ENCODE assay signal across 8 cellular contexts in genomic region chr7:6447589-6448210, GRCh38. TPM values are rescaled to one million over a fixed set of nuclear protein-coding genes. Genes with fewer than 3 reads are reported as not detected.
DNase-seq lines count a peak whose midpoint lies in the region; ATAC-seq and TF ChIP-seq lines count a peak whose summit lies in the region.

TSS of gene DAGLB (minus strand) at chr7:6447954. CDS start at chr7:6447842, 112 bp downstream.

- peak within 1 kb of the TSS; percentile 95 for H3K27ac Mint-ChIP-seq in Caco-2 (ENCODE audit: unreplicated experiment)
- peak within 1 kb of the TSS; percentile 91 for H3K27ac Mint-ChIP-seq in activated CD8-positive, alpha-beta memory T cell treated with anti-CD3 and anti-CD28 coated beads, Interleukin-2, amount 10 ng/mL, durations not matched to agents 7 days and 5 days

- peak within 1 kb of the TSS; percentile 87 to 95 for H3K4ac ChIP-seq in mesenchymal stem cell (ENCODE audit: low read depth in 1 of 2, low read length in 2 of 2)

- peaks cover 16% of the 10 kb centered on the region for H3K4me1 Mint-ChIP-seq in Caco-2 (ENCODE audit: low read depth, unreplicated experiment)
- peaks cover 31% of the 10 kb centered on the region for H3K4me1 Mint-ChIP-seq in activated CD8-positive, alpha-beta memory T cell treated with anti-CD3 and anti-CD28 coated beads, Interleukin-2, amount 10 ng/mL, durations not matched to agents 7 days and 5 days

- H2BK15ac ChIP-seq in mesenchymal stem cell (ENCODE audit: low read depth, poor library complexity, severe bottlenecking): peak within 1 kb of the TSS; percentile 49

- no peaks in the 10 kb centered on the region for H3K27me3 Mint-ChIP-seq in Caco-2 (ENCODE audit: insufficient read depth, unreplicated experiment)
- H3K27me3 Mint-ChIP-seq in activated CD8-positive, alpha-beta memory T cell treated with anti-CD3 and anti-CD28 coated beads, Interleukin-2, amount 10 ng/mL, durations not matched to agents 7 days and 5 days: no peaks in the 10 kb centered on the region

- H3K36me3 ChIP-seq in Caco-2 (ENCODE audit: control insufficient read depth, insufficient read depth, low read length): 0 out of 2 replicates have a peak, but pooled peaks cover 3% of the 10 kb centered on the region
- peaks cover 31% of the 10 kb centered on the region for H3K36me3 ChIP-seq in HUES48 (ENCODE audit: control insufficient read depth, insufficient read depth, low read length)
- H3K36me3 ChIP-seq in NT2/D1 (ENCODE audit: insufficient read depth, insufficient read length, low read length): peaks cover 39% of the 10 kb centered on the region
- no peaks in the 10 kb centered on the region for H3K36me3 ChIP-seq in endocrine pancreas (ENCODE audit: control insufficient read depth, insufficient read depth, low read length)
- peaks cover 8 to 21% of the 10 kb centered on the region in 2 experiments for H3K36me3 ChIP-seq in mesenchymal stem cell (ENCODE audit: control insufficient read depth in 1 of 2, insufficient read depth in 2 of 2, low read depth in 1 of 2, low read length in 2 of 2)

- H2BK5ac ChIP-seq in mesenchymal stem cell (ENCODE audit: low read depth, low read length, poor library complexity, severe bottlenecking): peak within 1 kb of the TSS; percentile 36

- H3K9me3 ChIP-seq in Caco-2: no peaks in the 10 kb centered on the region
- no peaks in the 10 kb centered on the region for H3K9me3 ChIP-seq in HUES48 (ENCODE audit: control insufficient read depth, insufficient read depth, low read length)
- no peaks in the 10 kb centered on the region for H3K9me3 ChIP-seq in NT2/D1 (ENCODE audit: insufficient read depth, low read length)
- H3K9me3 ChIP-seq in endocrine pancreas (ENCODE audit: control insufficient read depth, low read length): no peaks in the 10 kb centered on the region
- H3K9me3 ChIP-seq in mesenchymal stem cell (ENCODE audit: control insufficient read depth, low read length): no peaks in the 10 kb centered on the region

- H3K18ac ChIP-seq in mesenchymal stem cell (ENCODE audit: low read depth in 1 of 2, low read length in 2 of 2): peak within 1 kb of the TSS; percentile 77 to 93

- H2AK5ac ChIP-seq in mesenchymal stem cell (ENCODE audit: low read length, severe bottlenecking): no peak within 1 kb of the TSS

- no TSS peak for BruUV-seq in Caco-2 (replicated peaks; lab: Mats Ljungman, UMichigan)

- H3K9me3 Mint-ChIP-seq in Caco-2 (ENCODE audit: unreplicated experiment): no peaks in the 10 kb centered on the region
- no peaks in the 10 kb centered on the region for H3K9me3 Mint-ChIP-seq in activated CD8-positive, alpha-beta memory T cell treated with anti-CD3 and anti-CD28 coated beads, Interleukin-2, amount 10 ng/mL, durations not matched to agents 7 days and 5 days (ENCODE audit: low read depth)

- H3K4me1 ChIP-seq in Caco-2 (no peaks in the 10 kb centered on the region), HUES48 (ENCODE audit: control insufficient read depth, insufficient read depth, low read length) (no peaks in the 10 kb centered on the region), NT2/D1 (ENCODE audit: insufficient read depth, insufficient read length) (peaks cover 4% of the 10 kb centered on the region), endocrine pancreas (ENCODE audit: control insufficient read depth, insufficient read depth, low read length) (no peaks in the 10 kb centered on the region), mesenchymal stem cell (ENCODE audit: control insufficient read depth, insufficient read depth, low read depth, low read length) (peaks cover 17% of the 10 kb centered on the region)

- H3K14ac ChIP-seq in mesenchymal stem cell (ENCODE audit: low read length in 2 of 2): peak within 1 kb of the TSS in 1 of 2 experiments; percentile 94

- intact Hi-C loops in Caco-2 (cut with micrococcal nuclease; ENCODE audit: unreplicated experiment): no loop called here

- DNase-seq in Caco-2 (peak; percentile 93 to 96), NT2/D1 (ENCODE audit: low read depth, low spot score) (peak; percentile 96), mesenchymal stem cell (peak; percentile 90)
- peak; percentile 95 for DNase-seq in activated CD8-positive, alpha-beta memory T cell treated with anti-CD3 and anti-CD28 coated beads, Interleukin-2, amount 10 ng/mL, durations not matched to agents 7 days and 5 days
- DNase-seq in stimulated activated CD8-positive, alpha-beta memory T cell treated with anti-CD3 and anti-CD28 coated beads, Interleukin-12 subunit alpha, Interleukin-12 subunit beta, amount 100 ng/mL, for 24 hours (ENCODE audit: extremely low read depth): peak; percentile 86

- H2BK12ac ChIP-seq in mesenchymal stem cell (ENCODE audit: low read length in 2 of 2): peak within 1 kb of the TSS in 1 of 2 experiments; percentile 91

- peak within 1 kb of the TSS; percentile 65 for H4K8ac ChIP-seq in mesenchymal stem cell (ENCODE audit: low read length)

- H3K23ac ChIP-seq in mesenchymal stem cell (ENCODE audit: low read length in 2 of 2): peak within 1 kb of the TSS in 1 of 2 experiments; percentile 91

- H3K4me3 ChIP-seq in Caco-2 (ENCODE audit: low read depth, low read length) (peak within 1 kb of the TSS; percentile 97), HUES48 (ENCODE audit: low read depth, low read length) (peak within 1 kb of the TSS; percentile 93), NT2/D1 (ENCODE audit: insufficient read length, low read depth) (peak within 1 kb of the TSS; percentile 99), endocrine pancreas (ENCODE audit: control insufficient read depth, insufficient read depth, low read length) (peak within 1 kb of the TSS; percentile 71), mesenchymal stem cell (ENCODE audit: insufficient read depth in 1 of 2, low read depth in 1 of 2, low read length in 2 of 2) (peak within 1 kb of the TSS; percentile 94 to 98)

- no peak for TF ChIP-seq CTCF in Caco-2 (IDR thresholded peaks at IDR 0.05; ENCODE audit: insufficient read depth in 1 of 2, low read depth in 1 of 2, low read length in 1 of 2, severe bottlenecking in 1 of 2, unreplicated experiment in 1 of 2)

- peak within 1 kb of the TSS; percentile 86 for H3K4me3 Mint-ChIP-seq in Caco-2 (ENCODE audit: unreplicated experiment)
- peak within 1 kb of the TSS; percentile 94 for H3K4me3 Mint-ChIP-seq in activated CD8-positive, alpha-beta memory T cell treated with anti-CD3 and anti-CD28 coated beads, Interleukin-2, amount 10 ng/mL, durations not matched to agents 7 days and 5 days

- peak within 1 kb of the TSS; percentile 99 for H2AFZ ChIP-seq in mesenchymal stem cell (ENCODE audit: low read depth, low read length)

- CTCF ChIA-PET in Caco-2 (lab: Charles Lee): interaction anchor here (0.6 kb wide), 1 partner anchor 26 kb away, joined by 3 read pairs; no protein-coding TSS in a partner anchor
- CTCF ChIA-PET in activated CD8-positive, alpha-beta memory T cell treated with anti-CD3 and anti-CD28 coated beads, Interleukin-2, amount 10 ng/mL, durations not matched to agents 7 days and 5 days (lab: Charles Lee): interaction anchor here (0.6 to 1.6 kb wide), 13 partner anchors 8 to 1530 kb away, joined by 3 to 7 read pairs (median 4); no protein-coding TSS in a partner anchor

- no peaks in the 10 kb centered on the region for H3K27me3 ChIP-seq in Caco-2 (replicated peaks; ENCODE audit: control insufficient read depth, insufficient read depth, low read length)
- H3K27me3 ChIP-seq in HUES48 (ENCODE audit: control insufficient read depth, insufficient read depth, low read length): no peaks in the 10 kb centered on the region
- no peaks in the 10 kb centered on the region for H3K27me3 ChIP-seq in NT2/D1 (ENCODE audit: insufficient read depth, insufficient read length)
- no peaks in the 10 kb centered on the region for H3K27me3 ChIP-seq in endocrine pancreas (ENCODE audit: control insufficient read depth, insufficient read depth, low read length)
- H3K27me3 ChIP-seq in mesenchymal stem cell (ENCODE audit: control insufficient read depth in 1 of 2, insufficient read depth in 1 of 2, low read length in 2 of 2): no peaks in the 10 kb centered on the region

- POLR2A ChIA-PET in Caco-2 (lab: Charles Lee): interaction anchor here (0.7 kb wide), 2 partner anchors 40 to 589 kb away, joined by 3 to 10 read pairs; no protein-coding TSS in a partner anchor

- peak; percentile 80 for ATAC-seq in GM21423 (IDR thresholded peaks at IDR 0.05; ENCODE audit: unreplicated experiment)
- ATAC-seq in activated CD8-positive, alpha-beta memory T cell treated with anti-CD3 and anti-CD28 coated beads, Interleukin-2, amount 10 ng/mL, durations not matched to agents 7 days and 5 days: peak; percentile 95

- H4K91ac ChIP-seq in mesenchymal stem cell (ENCODE audit: low read length): peak within 1 kb of the TSS; percentile 39

- H3K36me3 Mint-ChIP-seq in Caco-2 (ENCODE audit: insufficient read depth, unreplicated experiment): peaks cover 43% of the 10 kb centered on the region
- peaks cover 19% of the 10 kb centered on the region for H3K36me3 Mint-ChIP-seq in activated CD8-positive, alpha-beta memory T cell treated with anti-CD3 and anti-CD28 coated beads, Interleukin-2, amount 10 ng/mL, durations not matched to agents 7 days and 5 days

- WGBS in mesenchymal stem cell: under 1% methylated on average over 58 of the region's 61 CpGs

- peak within 1 kb of the TSS; percentile 96 for H3K4me2 ChIP-seq in mesenchymal stem cell (ENCODE audit: low read length, poor library complexity, severe bottlenecking)

- H3K9ac ChIP-seq in HUES48 (ENCODE audit: low read depth, low read length) (peak within 1 kb of the TSS; percentile 83), NT2/D1 (ENCODE audit: insufficient read length, low read depth) (peak within 1 kb of the TSS; percentile 100), endocrine pancreas (ENCODE audit: control insufficient read depth, insufficient read depth, low read length) (peak within 1 kb of the TSS; percentile 75), mesenchymal stem cell (ENCODE audit: low read length) (peak within 1 kb of the TSS; percentile 100)

- H2BK120ac ChIP-seq in mesenchymal stem cell (ENCODE audit: low read depth, low read length): peak within 1 kb of the TSS; percentile 15

- H3K79me1 ChIP-seq in mesenchymal stem cell (replicated peaks; ENCODE audit: low read length, poor library complexity, severe bottlenecking): peaks cover 6% of the 10 kb centered on the region

- H3K27ac ChIP-seq in HUES48 (ENCODE audit: low read depth, low read length) (peak within 1 kb of the TSS; percentile 98), mesenchymal stem cell (ENCODE audit: low read length, poor library complexity, severe bottlenecking) (peak within 1 kb of the TSS; percentile 81)

RNA-seq across cellular contexts. Expression of gene DAGLB, which starts in this region (rescaled TPM):
- 25.8 and 32.6 TPM in 2 replicates for total RNA-seq in Caco-2 (2022)
- 10 to 100 TPM; 21.6 to 22.2 TPM for total RNA-seq in activated CD8-positive, alpha-beta memory T cell treated with anti-CD3 and anti-CD28 coated beads, Interleukin-2, amount 10 ng/mL, durations not matched to agents 7 days and 5 days
- 6.1 TPM for polyA plus RNA-seq in mesenchymal stem cell (2013, experiment 1 of 2)
- 6.4 TPM for polyA plus RNA-seq in mesenchymal stem cell (2013, experiment 2 of 2)

Comparison
In these comparisons a context has a peak if more than half of its experiments do, and no peak if none do; other contexts are left out.
1. Peak in every context shown above with its lines: DNase-seq, ATAC-seq, H3K4me3 ChIP-seq and H3K27ac ChIP-seq.